ENCODE assay signal across 13 cellular contexts in genomic region chr2:441258-442023, GRCh38.
A peak's percentile ranks its signal among the peaks of the same experiment; 100 is the strongest.
DNase-seq lines count a peak whose midpoint lies in the region; ATAC-seq and TF ChIP-seq lines count a peak whose summit lies in the region.
"Had no signal": no experiment of that assay in that cellular context is flagged by ENCODE, and none has a peak within 500 bp of the region (broad histone marks: within the 10 kb centered on the region; RNA-seq: fewer than 3 reads in every experiment).

No MANE protein-coding gene starts in this region.

- H3K4me3 Mint-ChIP-seq in endothelial cell (ENCODE audit: unreplicated experiment) (no peak overlapping the region), mesothelial cell of epicardium (no peak overlapping the region)
- H3K4me3 Mint-ChIP-seq: activated T-helper 1 cell treated with anti-CD3 and anti-CD28 coated beads, Interleukin-12 subunit alpha, Interleukin-12 subunit beta, Interleukin-2, Interleukin-4 antibody, amounts not matched to agents 30 ng/mL and 10 ng/mL and 1 ng/mL, durations not matched to agents 14 hours and 24 hours and 36 hours had no signal

- H3K4me3 ChIP-seq in BLaER1 treated with 17β-estradiol and CSF1 and Interleukin-3, amounts not matched to agents 10 nM and 100 nM, result no peak overlapping the region
- no peak overlapping the region for H3K4me3 ChIP-seq in left lung
- H3K4me3 ChIP-seq: A549 had no signal

- H3K27me3 Mint-ChIP-seq in endothelial cell (ENCODE audit: unreplicated experiment), result no peaks in the 10 kb centered on the region
- peaks cover 20% of the 10 kb centered on the region for H3K27me3 Mint-ChIP-seq in mesothelial cell of epicardium (ENCODE audit: low read depth)

- H3K4me2 ChIP-seq in BLaER1 treated with 17β-estradiol and CSF1 and Interleukin-3, amounts not matched to agents 10 nM and 100 nM, result peak overlapping the region; percentile 1 to 81 (median 57); a peak in 21 of 22 replicates
- H3K4me2 ChIP-seq: A549 had no signal

- no peaks in the 10 kb centered on the region for H3K36me3 ChIP-seq in BLaER1 treated with 17β-estradiol and CSF1 and Interleukin-3, amounts not matched to agents 10 nM and 100 nM
- no peaks in the 10 kb centered on the region for H3K36me3 ChIP-seq in left lung

- H3K4me1 Mint-ChIP-seq in endothelial cell (ENCODE audit: unreplicated experiment), result peaks cover 4% of the 10 kb centered on the region
- H3K4me1 Mint-ChIP-seq in mesothelial cell of epicardium, result peaks cover 4% of the 10 kb centered on the region

- DNase-seq in left lung (no peak), NCI-H2227 treated with DMSO at 0.1 percent for 48 hours (lab: John Stamatoyannopoulos, UW) (no peak), glomerular visceral epithelial cell (ENCODE audit: extremely low spot score) (no peak), endothelial cell (ENCODE audit: low spot score) (no peak), mesothelial cell of epicardium (ENCODE audit: low spot score in 2 of 2, unreplicated experiment in 2 of 2) (no peak)
- DNase-seq: mesenchymal stem cell, NCI-H1048 had no signal

- peaks cover 35 to 96% (median 86%) of the 10 kb centered on the region in 10 experiments for H3K4me1 ChIP-seq in BLaER1 treated with 17β-estradiol and CSF1 and Interleukin-3, amounts not matched to agents 10 nM and 100 nM
- H3K4me1 ChIP-seq in left lung, result peaks cover 3 to 9% of the 10 kb centered on the region in 2 donors
- H3K4me1 ChIP-seq: A549 had no signal

- peak overlapping the region in 1 of 11 experiments; percentile 13; a peak in 3 of 22 replicates for H3K9ac ChIP-seq in BLaER1 treated with 17β-estradiol and CSF1 and Interleukin-3, amounts not matched to agents 10 nM and 100 nM

- peak overlapping the region in 1 of 11 experiments; percentile 14; a peak in 1 of 22 replicates for H3K27ac ChIP-seq in BLaER1 treated with 17β-estradiol and CSF1 and Interleukin-3, amounts not matched to agents 10 nM and 100 nM
- peak overlapping the region; percentile 3 to 13 for H3K27ac ChIP-seq in left lung
- H3K27ac ChIP-seq: A549 had no signal

- intact Hi-C loops in left lung (cut with DNase I), result no loop called here

- H3K36me3 Mint-ChIP-seq in endothelial cell (ENCODE audit: low read depth, unreplicated experiment) (no peaks in the 10 kb centered on the region), mesothelial cell of epicardium (no peaks in the 10 kb centered on the region)

- no peaks in the 10 kb centered on the region for H3K9me3 ChIP-seq in BLaER1 treated with 17β-estradiol and CSF1 and Interleukin-3, amounts not matched to agents 10 nM and 100 nM (replicated peaks in 1 of 11)
- H3K9me3 ChIP-seq in left lung, result no peaks in the 10 kb centered on the region

- no peaks in the 10 kb centered on the region for H4K20me1 ChIP-seq in BLaER1 treated with 17β-estradiol and CSF1 and Interleukin-3, amounts not matched to agents 10 nM and 100 nM

- peak; percentile 67 for ATAC-seq in GM19455 (IDR thresholded peaks at IDR 0.05; ENCODE audit: unreplicated experiment)
- ATAC-seq in HG03432 (IDR thresholded peaks at IDR 0.05; ENCODE audit: unreplicated experiment), result peak; percentile 62
- ATAC-seq in left lung, result peak; percentile 41
- ATAC-seq: A549; activated CD4-positive, CD25-positive, alpha-beta regulatory T cell treated with anti-CD3 and anti-CD28 coated beads, Interleukin-2, amount 50 U/mL, for 24 hours had no signal

- H3K27ac Mint-ChIP-seq in endothelial cell (ENCODE audit: unreplicated experiment) (no peak overlapping the region), mesothelial cell of epicardium (no peak overlapping the region)
- H3K27ac Mint-ChIP-seq: activated T-helper 1 cell treated with anti-CD3 and anti-CD28 coated beads, Interleukin-12 subunit alpha, Interleukin-12 subunit beta, Interleukin-2, Interleukin-4 antibody, amounts not matched to agents 30 ng/mL and 10 ng/mL and 1 ng/mL, durations not matched to agents 14 hours and 24 hours and 36 hours had no signal

- no peaks in the 10 kb centered on the region for H3K9me3 Mint-ChIP-seq in endothelial cell (ENCODE audit: unreplicated experiment)
- no peaks in the 10 kb centered on the region for H3K9me3 Mint-ChIP-seq in mesothelial cell of epicardium
- H3K9me3 Mint-ChIP-seq: activated T-helper 1 cell treated with anti-CD3 and anti-CD28 coated beads, Interleukin-12 subunit alpha, Interleukin-12 subunit beta, Interleukin-2, Interleukin-4 antibody, amounts not matched to agents 30 ng/mL and 10 ng/mL and 1 ng/mL, durations not matched to agents 14 hours and 24 hours and 36 hours had no signal

- peaks cover 0 to 29% (median 0%) of the 10 kb centered on the region in 11 experiments; a peak in 5 of 22 replicates for H3K27me3 ChIP-seq in BLaER1 treated with 17β-estradiol and CSF1 and Interleukin-3, amounts not matched to agents 10 nM and 100 nM
- no peaks in the 10 kb centered on the region for H3K27me3 ChIP-seq in left lung

- no peak for TF ChIP-seq CTCF in left lung (IDR thresholded peaks at IDR 0.05)
- no peak for TF ChIP-seq CTCF in endothelial cell (IDR thresholded peaks at IDR 0.05; ENCODE audit: unreplicated experiment)
- no peak for TF ChIP-seq CTCF in mesothelial cell of epicardium (IDR thresholded peaks at IDR 0.05; ENCODE audit: unreplicated experiment)
